In genomic region chr5:172059661-172060100, GRCh38 we compare ENCODE assay signal across 8 cellular contexts.
DNase-seq lines count a peak whose midpoint lies in the region; ATAC-seq and TF ChIP-seq lines count a peak whose summit lies in the region.

No MANE protein-coding gene starts in this region.

- no peak overlapping the region for H3K27ac ChIP-seq in WERI-Rb-1

- H3K36me3 ChIP-seq in WERI-Rb-1: no peaks in the 10 kb centered on the region

- TF ChIP-seq CTCF in AG09309 (IDR thresholded peaks at IDR 0.05; ENCODE audit: control insufficient read depth, insufficient read depth, low read depth, low read length, missing control alignments) (peak; percentile 63), GM12875 (IDR thresholded peaks at IDR 0.05; ENCODE audit: borderline replicate concordance, insufficient read depth, low read depth, low read length) (peak; percentile 32; the same call in 1 of the 2 replicates), WERI-Rb-1 (IDR thresholded peaks at IDR 0.05; ENCODE audit: low read depth, low read length) (peak; percentile 62), GM13976 (IDR thresholded peaks at IDR 0.05; ENCODE audit: borderline replicate concordance, control extremely low read depth, extremely low read depth, insufficient read depth, missing control alignments) (no peak)

- H3K27me3 ChIP-seq in WERI-Rb-1 (ENCODE audit: insufficient read depth, low read depth, severe bottlenecking): no peaks in the 10 kb centered on the region

- H3K4me3 ChIP-seq in AG09309 (ENCODE audit: control insufficient read depth, low read depth, low read length) (no peak overlapping the region), GM12875 (ENCODE audit: low read depth, low read length) (no peak overlapping the region), WERI-Rb-1 (ENCODE audit: low read depth, low read length) (no peak overlapping the region)

- no peak for ATAC-seq in GM18517 (IDR thresholded peaks at IDR 0.05; ENCODE audit: unreplicated experiment)

- in situ Hi-C loops in GM13976 (cut with MboI; ENCODE audit: low sequenced_read_pairs, unreplicated experiment): no loop called here

- H3K9me3 ChIP-seq in WERI-Rb-1 (ENCODE audit: severe bottlenecking): no peaks in the 10 kb centered on the region

- DNase-seq in AG09309 (ENCODE audit: low read depth): no peak
- no peak for DNase-seq in WERI-Rb-1
- DNase-seq in kidney tubule cell (ENCODE audit: low spot score): peak; percentile 27
- no peak for DNase-seq in AG08396 (ENCODE audit: low spot score)
- DNase-seq in putamen (ENCODE audit: low spot score): no peak
- DNase-seq in GM13976 (ENCODE audit: low spot score): no peak
